In the genomic region with DNA sequence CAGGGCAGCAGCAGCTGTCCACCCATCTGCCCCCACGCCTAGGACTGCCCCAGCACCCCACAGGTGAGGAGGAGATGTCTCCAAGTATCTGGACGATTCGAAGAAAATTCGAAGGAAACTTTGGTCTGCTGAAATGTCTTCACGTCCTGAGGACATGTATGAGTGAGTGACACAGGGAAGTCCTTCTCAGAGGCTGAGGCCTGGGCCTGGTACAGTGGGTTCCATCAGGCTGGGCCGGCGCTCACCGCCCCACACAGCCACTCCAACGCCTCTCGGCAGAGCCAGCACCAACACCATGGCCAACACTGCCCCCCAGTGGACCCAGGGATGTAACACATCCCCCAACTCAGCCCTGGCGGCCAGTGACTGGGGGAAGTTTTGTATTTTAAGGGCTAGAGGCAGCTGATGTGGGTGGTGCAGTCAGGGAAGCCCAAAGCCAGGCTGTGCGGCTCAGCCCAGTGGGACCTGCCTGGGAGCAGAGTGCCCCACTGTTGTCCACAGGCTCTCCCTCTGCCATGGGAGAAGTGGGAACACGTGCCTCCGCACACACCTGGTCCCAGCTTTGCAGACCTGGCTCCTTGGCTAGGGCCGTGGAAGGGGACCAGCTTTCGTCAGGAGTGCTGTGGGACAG, we compare ENCODE assay signal across 8 cellular contexts.
A peak's percentile ranks its signal among the peaks of the same experiment; 100 is the strongest.
DNase-seq lines count a peak whose midpoint lies in the region; ATAC-seq, FAIRE-seq and TF ChIP-seq lines count a peak whose summit lies in the region.

No MANE protein-coding gene starts in this region.

- DNase-seq in AG08395 (ENCODE audit: low spot score) (peak; percentile 90), GM19239 (ENCODE audit: insufficient read length, low spot score) (peak; percentile 90), NCI-H2029 treated with DMSO at 0.1 percent for 48 hours (lab: John Stamatoyannopoulos, UW) (peak; percentile 12), T47D (ENCODE audit: low read depth in 1 of 2, low spot score in 1 of 2) (peak; percentile 89 to 94), islet precursor cell (peak; percentile 96)
- DNase-seq in stimulated activated CD4-positive, alpha-beta T cell treated with anti-CD3 and anti-CD28 coated beads, Interleukin-1b, Interleukin-23, amount 100 ng/mL, for 24 hours (ENCODE audit: low read depth in 4 of 4, low spot score in 1 of 4), result peak; percentile 48 to 72 (median 64)

- FAIRE-seq in GM19239 (lab: Jason Lieb, UNC), result peak; percentile 91

- peak; percentile 96 for TF ChIP-seq CTCF in VCaP (conservative IDR thresholded peaks at IDR 0.05)

- ATAC-seq in GM21717 (IDR thresholded peaks at IDR 0.05; ENCODE audit: unreplicated experiment), result no peak

- H3K27ac ChIP-seq in VCaP, result peak overlapping the region; percentile 99

- in situ Hi-C loops in T47D (cut with HindIII; ENCODE audit: low pct_unique_long_range_greater_than_20kb, low sequenced_read_pairs), result no loop called here

Comparison
In these comparisons a context has a peak if more than half of its experiments do, and no peak if none do; other contexts are left out.
1. DNase-seq: peak in every context shown above with its lines; median percentile 96 in islet precursor cell; 92 in T47D; 90 in AG08395; 90 in GM19239; 64 in stimulated activated CD4-positive, alpha-beta T cell treated with anti-CD3 and anti-CD28 coated beads, Interleukin-1b, Interleukin-23, amount 100 ng/mL, for 24 hours; 12 in NCI-H2029 treated with DMSO at 0.1 percent for 48 hours.